In genomic region chr4:48709920-48710319, GRCh38 we compare ENCODE assay signal across 19 cellular contexts.
DNase-seq lines count a peak whose midpoint lies in the region; ATAC-seq, FAIRE-seq and TF ChIP-seq lines count a peak whose summit lies in the region.
"Had no signal": no experiment of that assay in that cellular context is flagged by ENCODE, and none has a peak within 500 bp of the region (broad histone marks: within the 10 kb centered on the region; RNA-seq: fewer than 3 reads in every experiment).

No MANE protein-coding gene starts in this region.

- H3K9me3 Mint-ChIP-seq in MCF 10A (ENCODE audit: unreplicated experiment): no peaks in the 10 kb centered on the region

- H3K36me3 ChIP-seq in breast epithelium (no peaks in the 10 kb centered on the region), PC-3 (ENCODE audit: low read depth, low read length) (peaks cover 2% of the 10 kb centered on the region; the same call in 1 of the 2 replicates), neutrophil (peaks cover 8% of the 10 kb centered on the region), pancreas (peaks cover 0 to 8% (median 0%) of the 10 kb centered on the region in 3 donors)

- no peak overlapping the region for H3K9ac ChIP-seq in PC-3 (ENCODE audit: low read length)
- H3K9ac ChIP-seq: BLaER1 treated with 17β-estradiol and CSF1 and Interleukin-3, amounts not matched to agents 10 nM and 100 nM had no signal

- H3K4me1 Mint-ChIP-seq in MCF 10A (ENCODE audit: insufficient read depth, unreplicated experiment): peaks cover 18% of the 10 kb centered on the region

- no peaks in the 10 kb centered on the region for H4K20me1 ChIP-seq in PC-3 (ENCODE audit: low read length)

- H3K36me3 Mint-ChIP-seq in MCF 10A (ENCODE audit: insufficient read depth, unreplicated experiment): peaks cover 33% of the 10 kb centered on the region

- H3K4me3 ChIP-seq in breast epithelium (no peak overlapping the region), PC-3 (ENCODE audit: low read length) (no peak overlapping the region), dorsolateral prefrontal cortex (no peak overlapping the region), neutrophil (ENCODE audit: low read depth in 1 of 2, low read length in 1 of 2) (no peak overlapping the region), pancreas (no peak overlapping the region)
- H3K4me3 ChIP-seq: BLaER1 treated with 17β-estradiol and CSF1 and Interleukin-3, amounts not matched to agents 10 nM and 100 nM had no signal

- TF ChIP-seq CTCF in MCF 10A (IDR thresholded peaks at IDR 0.05; ENCODE audit: unreplicated experiment) (no peak), breast epithelium (IDR thresholded peaks at IDR 0.05) (no peak), PC-3 (conservative IDR thresholded peaks at IDR 0.05; ENCODE audit: low read depth, low read length) (no peak), dorsolateral prefrontal cortex (IDR thresholded peaks at IDR 0.05 in 54 of 56, conservative IDR thresholded peaks at IDR 0.05 in 2 of 56; ENCODE audit: low read depth in 1 of 56, partially characterized antibody in 56 of 56) (no peak), neutrophil (IDR thresholded peaks at IDR 0.05) (no peak), pancreas (IDR thresholded peaks at IDR 0.05) (no peak)

- ATAC-seq in PC-3 (no peak), pancreas (no peak)

- H2AFZ ChIP-seq in PC-3 (ENCODE audit: low read length): no peak overlapping the region

- BruUV-seq in MCF 10A (replicated peaks; lab: Mats Ljungman, UMichigan) (no TSS peak), PC-3 (replicated peaks; lab: Mats Ljungman, UMichigan) (TSS peak; percentile 40)

- H3K4me1 ChIP-seq in breast epithelium (no peaks in the 10 kb centered on the region), PC-3 (ENCODE audit: insufficient read depth, low read length) (no peaks in the 10 kb centered on the region), neutrophil (ENCODE audit: control insufficient read depth in 1 of 2, insufficient read depth in 1 of 2, low read depth in 1 of 2, low read length in 1 of 2) (no peaks in the 10 kb centered on the region), pancreas (no peaks in the 10 kb centered on the region)

- H3K9me3 ChIP-seq in breast epithelium: no peaks in the 10 kb centered on the region
- no peaks in the 10 kb centered on the region for H3K9me3 ChIP-seq in PC-3 (ENCODE audit: low read length)
- H3K9me3 ChIP-seq in neutrophil: no peaks in the 10 kb centered on the region
- no peaks in the 10 kb centered on the region for H3K9me3 ChIP-seq in pancreas

- H3K9me2 ChIP-seq in PC-3 (replicated peaks; ENCODE audit: low read length): no peaks in the 10 kb centered on the region

- FAIRE-seq in pancreas (lab: Jason Lieb, UNC): no peak
- FAIRE-seq: G401.6, GM12892, GM19239 had no signal

- H3K27me3 Mint-ChIP-seq in MCF 10A (ENCODE audit: insufficient read depth, unreplicated experiment): no peaks in the 10 kb centered on the region
- H3K27me3 Mint-ChIP-seq: CD4-positive, CD25-positive, alpha-beta regulatory T cell had no signal

- H3K4me3 Mint-ChIP-seq in MCF 10A (ENCODE audit: unreplicated experiment): no peak overlapping the region
- H3K4me3 Mint-ChIP-seq: CD4-positive, CD25-positive, alpha-beta regulatory T cell; H9 had no signal

- H3F3A ChIP-seq in PC-3 (ENCODE audit: low read length, unreplicated experiment): no peaks in the 10 kb centered on the region

- H3K79me2 ChIP-seq in PC-3 (ENCODE audit: low read length): peaks cover 5% of the 10 kb centered on the region; the same call in 1 of the 2 replicates

- POLR2A ChIA-PET in MCF 10A (lab: Yijun Ruan, JAX) (interaction anchor here (0.7 to 1.1 kb wide), 3 partner anchors 11 to 71 kb away, joined by 3 to 4 read pairs (median 3); no protein-coding TSS in a partner anchor), PC-3 (lab: Charles Lee; ENCODE audit: unreplicated experiment) (no interaction called here)

- H3K4me2 ChIP-seq in PC-3 (ENCODE audit: low read length): no peak overlapping the region
- H3K4me2 ChIP-seq: BLaER1 treated with 17β-estradiol and CSF1 and Interleukin-3, amounts not matched to agents 10 nM and 100 nM had no signal

- DNase-seq in MCF 10A (ENCODE audit: unreplicated experiment) (no peak), breast epithelium (ENCODE audit: low spot score in 2 of 2) (no peak), PC-3 (no peak), dorsolateral prefrontal cortex (no peak), T-helper 1 cell (no peak), UCSD-AML1 (lab: John Stamatoyannopoulos, UW; ENCODE audit: unreplicated experiment) (no peak), pancreas (no peak)
- DNase-seq: AML-193; Calu3; CD4-positive, CD25-positive, alpha-beta regulatory T cell; DMS79 treated with DMSO at 0.1 percent for 48 hours; GOT3; H9 had no signal

- intact Hi-C loops in MCF 10A (cut with micrococcal nuclease): no loop called here
- intact Hi-C loops in breast epithelium (cut with DNase I; ENCODE audit: low total_unique reads): no loop called here
- intact Hi-C loops in PC-3 (cut with micrococcal nuclease): no loop called here
- intact Hi-C loops in dorsolateral prefrontal cortex (cut with DNase I): no loop called here
- intact Hi-C loops in pancreas (cut with DNase I): no loop called here

- H3K27ac ChIP-seq in breast epithelium: no peak overlapping the region
- no peak overlapping the region for H3K27ac ChIP-seq in PC-3 (ENCODE audit: low read length)
- peak overlapping the region in 43 of 59 donors; percentile 1 to 74 (median 45) for H3K27ac ChIP-seq in dorsolateral prefrontal cortex
- peak overlapping the region; percentile 46 for H3K27ac ChIP-seq in neutrophil
- no peak overlapping the region for H3K27ac ChIP-seq in pancreas
- H3K27ac ChIP-seq: 22Rv1; BLaER1 treated with 17β-estradiol and CSF1 and Interleukin-3, amounts not matched to agents 10 nM and 100 nM had no signal

- H3K27ac Mint-ChIP-seq in MCF 10A (ENCODE audit: low read depth, unreplicated experiment): peak overlapping the region; percentile 84

- H3K27me3 ChIP-seq in breast epithelium (no peaks in the 10 kb centered on the region), PC-3 (ENCODE audit: low read length) (no peaks in the 10 kb centered on the region), dorsolateral prefrontal cortex (no peaks in the 10 kb centered on the region), neutrophil (no peaks in the 10 kb centered on the region), pancreas (no peaks in the 10 kb centered on the region)
- H3K27me3 ChIP-seq: BLaER1 treated with 17β-estradiol and CSF1 and Interleukin-3, amounts not matched to agents 10 nM and 100 nM had no signal

- CTCF ChIA-PET in MCF 10A (lab: Yijun Ruan, JAX) (interaction anchor here (1.1 kb wide), 1 partner anchor 253 kb away, joined by 4 read pairs; no protein-coding TSS in a partner anchor), PC-3 (lab: Charles Lee) (no interaction called here)

- no peak for TF ChIP-seq POLR2A in breast epithelium (IDR thresholded peaks at IDR 0.05)

Comparison
In these comparisons a context has a peak if more than half of its experiments do, and no peak if none do; other contexts are left out.
1. H3K27ac ChIP-seq: peak in dorsolateral prefrontal cortex (43 of 59) and neutrophil (single experiment); none in breast epithelium (0 of 2), PC-3 (single experiment) and pancreas (0 of 4).